ENCODE assay signal across 18 cellular contexts in the genomic region with DNA sequence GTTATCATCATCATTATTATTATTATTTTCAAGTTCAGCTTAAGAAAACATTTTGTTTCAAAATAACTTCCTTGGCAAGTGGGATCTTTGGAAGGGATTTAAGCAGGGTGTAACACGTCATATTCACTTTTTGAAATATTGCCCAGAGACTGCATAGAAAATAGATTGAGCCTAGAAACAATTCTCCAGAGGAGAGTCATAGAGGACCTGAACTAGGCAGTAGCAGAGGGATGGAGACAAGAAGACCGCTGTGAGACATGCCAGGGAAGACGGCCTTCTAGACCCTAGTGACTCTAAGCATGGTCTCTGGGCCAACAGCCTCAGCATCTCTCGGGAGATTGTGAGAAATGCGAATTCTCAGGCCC. TPM values are rescaled to one million over a fixed set of nuclear protein-coding genes. Genes with fewer than 3 reads are reported as not detected.
A peak's percentile ranks its signal among the peaks of the same experiment; 100 is the strongest.
DNase-seq lines count a peak whose midpoint lies in the region; ATAC-seq and TF ChIP-seq lines count a peak whose summit lies in the region.
"Had no signal": no experiment of that assay in that cellular context is flagged by ENCODE, and none has a peak within 500 bp of the region (broad histone marks: within the 10 kb centered on the region; RNA-seq: fewer than 3 reads in every experiment).

No MANE protein-coding gene starts in this region.

- POLR2A ChIA-PET in T-cell (lab: Charles Lee) = no interaction called here

- H3K36me3 ChIP-seq in heart left ventricle (no peaks in the 10 kb centered on the region), osteoblast (ENCODE audit: insufficient read depth, low read length) (no peaks in the 10 kb centered on the region)

- H3K9me3 Mint-ChIP-seq in T-cell = peaks cover 0 to 4% (median 4%) of the 10 kb centered on the region in 3 donors
- H3K9me3 Mint-ChIP-seq: CD4-positive, alpha-beta T cell; HFFc6 had no signal

- H3K4me3 ChIP-seq in heart left ventricle (no peak overlapping the region), coronary artery (peak overlapping the region; percentile 41), osteoblast (ENCODE audit: insufficient read depth, low read length) (no peak overlapping the region)
- H3K4me3 ChIP-seq: K562 had no signal

- H3K4me2 ChIP-seq in osteoblast (ENCODE audit: insufficient read depth, low read length) = no peak overlapping the region

- no peak overlapping the region for H3K4me3 Mint-ChIP-seq in T-cell
- H3K4me3 Mint-ChIP-seq: CD4-positive, alpha-beta T cell; HFFc6 had no signal

- H2AFZ ChIP-seq in osteoblast (ENCODE audit: low read length) = no peak overlapping the region

- intact Hi-C loops in left cardiac atrium (cut with DNase I) = no loop called here
- intact Hi-C loops in heart left ventricle (cut with DNase I) = no loop called here

- H3K27me3 Mint-ChIP-seq in T-cell = peaks cover 10 to 15% of the 10 kb centered on the region in 2 donors

- H3K27ac ChIP-seq in heart left ventricle (no peak overlapping the region), coronary artery (peak overlapping the region; percentile 81 to 89), osteoblast (ENCODE audit: low read depth, low read length) (no peak overlapping the region)

- WGBS in heart left ventricle, 4 donors = 67 to 78% (median 69%) methylated on average over 5 of the region's 5 CpGs

- CTCF ChIA-PET in T-cell (lab: Charles Lee) = no interaction called here

- peaks cover 0 to 4% (median 0%) of the 10 kb centered on the region in 12 donors for H3K9me3 ChIP-seq in heart left ventricle
- H3K9me3 ChIP-seq in osteoblast (ENCODE audit: low read depth, low read length) = no peaks in the 10 kb centered on the region

- H3K36me3 Mint-ChIP-seq in T-cell = no peaks in the 10 kb centered on the region

- H3K4me1 Mint-ChIP-seq in T-cell = no peaks in the 10 kb centered on the region

- H3K27ac Mint-ChIP-seq in T-cell = no peak overlapping the region
- H3K27ac Mint-ChIP-seq: CD4-positive, alpha-beta T cell; HFFc6 had no signal

- H3K27me3 ChIP-seq in heart left ventricle (no peaks in the 10 kb centered on the region), osteoblast (ENCODE audit: insufficient read depth, low read length) (peaks cover 6% of the 10 kb centered on the region)

- ATAC-seq in left cardiac atrium (peak; percentile 23 to 31), heart left ventricle (no peak), T-cell (replicated peaks in 1 of 4) (no peak)
- ATAC-seq: K562 had no signal

- no peaks in the 10 kb centered on the region for H3K4me1 ChIP-seq in heart left ventricle
- peaks cover 27% of the 10 kb centered on the region for H3K4me1 ChIP-seq in osteoblast (ENCODE audit: insufficient read depth, low read length)

- H4K20me1 ChIP-seq in osteoblast (ENCODE audit: insufficient read depth, low read length) = no peaks in the 10 kb centered on the region

- no peak for TF ChIP-seq CTCF in heart left ventricle (IDR thresholded peaks at IDR 0.05)
- TF ChIP-seq CTCF in coronary artery (IDR thresholded peaks at IDR 0.05) = no peak
- no peak for TF ChIP-seq CTCF in osteoblast (IDR thresholded peaks at IDR 0.05; ENCODE audit: extremely low read depth, low read depth, low read length)

- TF ChIP-seq POLR2A in heart left ventricle (IDR thresholded peaks at IDR 0.05) = no peak

- no peaks in the 10 kb centered on the region for H3K79me2 ChIP-seq in osteoblast (ENCODE audit: insufficient read depth, low read length)

- no peak for DNase-seq in left cardiac atrium
- DNase-seq in heart left ventricle = no peak
- no peak for DNase-seq in coronary artery (ENCODE audit: low spot score)
- peak; percentile 73 for DNase-seq in osteoblast (ENCODE audit: insufficient read length, low spot score, missing footprints)
- DNase-seq in DMS153 treated with DMSO at 0.1 percent for 48 hours (lab: John Stamatoyannopoulos, UW; ENCODE audit: unreplicated experiment) = no peak
- DNase-seq in foreskin melanocyte = no peak
- no peak for DNase-seq in T-cell
- no peak for DNase-seq in NCI-H2196 treated with DMSO at 0.1 percent for 48 hours (lab: John Stamatoyannopoulos, UW; ENCODE audit: unreplicated experiment)
- DNase-seq: 8988T; CD4-positive, alpha-beta T cell; H7; HFFc6; NCI-H1092 treated with DMSO at 0.1 percent for 48 hours; NCI-H2081 treated with DMSO at 0.1 percent for 48 hours; NCI-H82; OCI-M1; SHP77 treated with DMSO at 0.1 percent for 48 hours had no signal

RNA-seq across cellular contexts. Expression of a gene that starts 55.5 kb away (rescaled TPM):
- total RNA-seq in left cardiac atrium (10 to 100 TPM in 1 of 2 donors, 1 to 10 TPM in 1; 2.7 to 25.4 TPM), heart left ventricle (10 to 100 TPM in 1 of 9 donors, 1 to 10 TPM in 8; 1.0 to 11.6 (median 3.2) TPM), osteoblast (0.88 and 1.4 TPM in 2 replicates), T-cell (1 to 10 TPM in 1 of 5 donors, under 1 TPM in 4; 0.44 to 1.2 (median 0.79) TPM)
- 1 to 10 TPM; 4.1 to 6.9 TPM for polyA plus RNA-seq in heart left ventricle
- total RNA-seq: K562 had no signal

Comparison
In these comparisons a context has a peak if more than half of its experiments do, and no peak if none do; other contexts are left out.
1. ATAC-seq: peak in left cardiac atrium (2 of 2); none in heart left ventricle (0 of 4) and T-cell (0 of 4).
2. H3K27ac ChIP-seq: peak in coronary artery (2 of 2); none in heart left ventricle (0 of 12) and osteoblast (single experiment).